In genomic region chrX:2346158-2346557, GRCh38 we compare ENCODE assay signal across 17 cellular contexts.
A peak's percentile ranks its signal among the peaks of the same experiment; 100 is the strongest.
DNase-seq lines count a peak whose midpoint lies in the region; ATAC-seq and TF ChIP-seq lines count a peak whose summit lies in the region.
"Had no signal": no experiment of that assay in that cellular context is flagged by ENCODE, and none has a peak within 500 bp of the region (broad histone marks: within the 10 kb centered on the region; RNA-seq: fewer than 3 reads in every experiment).

No MANE protein-coding gene starts in this region.

- TF ChIP-seq POLR2A in IMR-90 (IDR thresholded peaks at IDR 0.05; ENCODE audit: low read depth, low read length), result no peak

- no peak for ATAC-seq in stimulated activated naive CD8-positive, alpha-beta T cell treated with anti-CD3 and anti-CD28 coated beads, Interleukin-15, amount 100 ng/mL, for 72 hours
- ATAC-seq in IMR-90 (ENCODE audit: low read depth), result no peak
- ATAC-seq: CD8-positive, alpha-beta T cell had no signal

- no peak overlapping the region for H2AK9ac ChIP-seq in IMR-90 (replicated peaks; ENCODE audit: low read depth, low read length, poor library complexity)

- H2AFZ ChIP-seq in IMR-90 (replicated peaks; ENCODE audit: low read length, poor library complexity) (no peak overlapping the region), smooth muscle cell (ENCODE audit: low read depth) (no peak overlapping the region)

- H3K9me1 ChIP-seq in IMR-90 (ENCODE audit: insufficient read depth, low read length), result peaks cover 11% of the 10 kb centered on the region

- no peak overlapping the region for H4K91ac ChIP-seq in IMR-90 (ENCODE audit: insufficient read depth, low read depth, low read length)

- H2BK120ac ChIP-seq in IMR-90 (ENCODE audit: low read depth, low read length), result no peak overlapping the region

- no peaks in the 10 kb centered on the region for H3K27me3 Mint-ChIP-seq in stimulated activated naive CD8-positive, alpha-beta T cell treated with anti-CD3 and anti-CD28 coated beads, Interleukin-15, Interleukin-2, amounts not matched to agents 100 ng/mL and 50 ng/mL, for 24 hours
- H3K27me3 Mint-ChIP-seq in stimulated activated naive CD8-positive, alpha-beta T cell treated with anti-CD3 and anti-CD28 coated beads, Interleukin-15, amount 100 ng/mL, for 72 hours, result no peaks in the 10 kb centered on the region
- no peaks in the 10 kb centered on the region for H3K27me3 Mint-ChIP-seq in progenitor cell of endocrine pancreas
- H3K27me3 Mint-ChIP-seq: B cell; CD4-positive, alpha-beta T cell had no signal

- H2AK5ac ChIP-seq in IMR-90 (ENCODE audit: low read depth, low read length), result no peak overlapping the region; the same call in 1 of the 2 replicates

- H3K9me3 Mint-ChIP-seq in stimulated activated naive CD8-positive, alpha-beta T cell treated with anti-CD3 and anti-CD28 coated beads, Interleukin-15, Interleukin-2, amounts not matched to agents 100 ng/mL and 50 ng/mL, for 24 hours, result peaks cover 18% of the 10 kb centered on the region
- peaks cover 15 to 41% of the 10 kb centered on the region in 2 donors for H3K9me3 Mint-ChIP-seq in stimulated activated naive CD8-positive, alpha-beta T cell treated with anti-CD3 and anti-CD28 coated beads, Interleukin-15, amount 100 ng/mL, for 72 hours
- H3K9me3 Mint-ChIP-seq in progenitor cell of endocrine pancreas (ENCODE audit: low read depth), result peaks cover 33% of the 10 kb centered on the region

- peaks cover 78% of the 10 kb centered on the region for H3K36me3 Mint-ChIP-seq in stimulated activated naive CD8-positive, alpha-beta T cell treated with anti-CD3 and anti-CD28 coated beads, Interleukin-15, Interleukin-2, amounts not matched to agents 100 ng/mL and 50 ng/mL, for 24 hours (ENCODE audit: low read depth)
- peaks cover 45% of the 10 kb centered on the region for H3K36me3 Mint-ChIP-seq in progenitor cell of endocrine pancreas (ENCODE audit: insufficient read depth)

- in situ Hi-C loops in IMR-90 (cut with MboI; ENCODE audit: low sequenced_read_pairs), result no loop called here

- peaks cover 27% of the 10 kb centered on the region for H3F3A ChIP-seq in smooth muscle cell (ENCODE audit: low read depth)

- H3K27ac ChIP-seq in IMR-90 (ENCODE audit: insufficient read depth, low read length) (no peak overlapping the region), smooth muscle cell (ENCODE audit: low read depth) (no peak overlapping the region)
- H3K27ac ChIP-seq: BLaER1 treated with 17β-estradiol and CSF1 and Interleukin-3, amounts not matched to agents 10 nM and 100 nM; C4-2B had no signal

- H4K8ac ChIP-seq in IMR-90 (ENCODE audit: low read depth in 2 of 2, low read length in 2 of 2), result no peak overlapping the region

- peaks cover 5% of the 10 kb centered on the region for H3K79me2 ChIP-seq in smooth muscle cell (ENCODE audit: low read depth)

- TF ChIP-seq RAD21 in IMR-90 (IDR thresholded peaks at IDR 0.05; ENCODE audit: low read length), result no peak

- no peaks in the 10 kb centered on the region for H3K4me1 Mint-ChIP-seq in stimulated activated naive CD8-positive, alpha-beta T cell treated with anti-CD3 and anti-CD28 coated beads, Interleukin-15, Interleukin-2, amounts not matched to agents 100 ng/mL and 50 ng/mL, for 24 hours (ENCODE audit: low read depth)
- no peaks in the 10 kb centered on the region for H3K4me1 Mint-ChIP-seq in stimulated activated naive CD8-positive, alpha-beta T cell treated with anti-CD3 and anti-CD28 coated beads, Interleukin-15, amount 100 ng/mL, for 72 hours
- H3K4me1 Mint-ChIP-seq in progenitor cell of endocrine pancreas (ENCODE audit: low read depth), result no peaks in the 10 kb centered on the region

- H3K14ac ChIP-seq in IMR-90 (replicated peaks; ENCODE audit: low read depth, low read length), result no peak overlapping the region

- TF ChIP-seq CTCF in IMR-90 (conservative IDR thresholded peaks at IDR 0.05; ENCODE audit: low read depth, low read length), result no peak
- TF ChIP-seq CTCF in progenitor cell of endocrine pancreas (IDR thresholded peaks at IDR 0.05; ENCODE audit: unreplicated experiment), result no peak
- no peak for TF ChIP-seq CTCF in smooth muscle cell (IDR thresholded peaks at IDR 0.05; ENCODE audit: borderline replicate concordance, insufficient read depth, poor library complexity, severe bottlenecking)

- no peak overlapping the region for H3K4me3 Mint-ChIP-seq in stimulated activated naive CD8-positive, alpha-beta T cell treated with anti-CD3 and anti-CD28 coated beads, Interleukin-15, Interleukin-2, amounts not matched to agents 100 ng/mL and 50 ng/mL, for 24 hours
- H3K4me3 Mint-ChIP-seq in stimulated activated naive CD8-positive, alpha-beta T cell treated with anti-CD3 and anti-CD28 coated beads, Interleukin-15, amount 100 ng/mL, for 72 hours, result no peak overlapping the region
- H3K4me3 Mint-ChIP-seq in progenitor cell of endocrine pancreas (ENCODE audit: low read depth), result no peak overlapping the region
- H3K4me3 Mint-ChIP-seq: B cell; CD4-positive, alpha-beta T cell; CD8-positive, alpha-beta T cell had no signal

- CTCF ChIA-PET in IMR-90 (lab: Yijun Ruan, JAX), result no interaction called here

- no peak overlapping the region for H3K4me3 ChIP-seq in IMR-90 (ENCODE audit: insufficient read depth, low read depth, low read length)
- H3K4me3 ChIP-seq in smooth muscle cell, result no peak overlapping the region
- H3K4me3 ChIP-seq: BLaER1 treated with 17β-estradiol and CSF1 and Interleukin-3, amounts not matched to agents 10 nM and 100 nM had no signal

- DNase-seq in stimulated activated naive CD8-positive, alpha-beta T cell treated with anti-CD3 and anti-CD28 coated beads, Interleukin-15, amount 100 ng/mL, for 72 hours, result no peak
- DNase-seq in IMR-90, result no peak
- no peak for DNase-seq in progenitor cell of endocrine pancreas (ENCODE audit: low spot score, unreplicated experiment)
- no peak for DNase-seq in stimulated activated CD4-positive, alpha-beta T cell treated with anti-CD3 and anti-CD28 coated beads, Interleukin-4, amount 100 ng/mL, for 24 hours
- no peak for DNase-seq in smooth muscle cell (lab: John Stamatoyannopoulos, UW; ENCODE audit: unreplicated experiment)
- DNase-seq: 8988T; AML-193; Calu3; CD4-positive, alpha-beta T cell; CD8-positive, alpha-beta T cell; DMS79 treated with DMSO at 0.1 percent for 48 hours; GF-D8 had no signal

- no peak overlapping the region for H3K4ac ChIP-seq in IMR-90 (ENCODE audit: low read depth, low read length)

- H3K18ac ChIP-seq in IMR-90 (ENCODE audit: low read depth, low read length), result no peak overlapping the region

- no peak overlapping the region for H2BK15ac ChIP-seq in IMR-90 (ENCODE audit: low read depth, low read length)

- H3K4me2 ChIP-seq in IMR-90 (ENCODE audit: low read depth, low read length) (no peak overlapping the region), smooth muscle cell (no peak overlapping the region)
- H3K4me2 ChIP-seq: BLaER1 treated with 17β-estradiol and CSF1 and Interleukin-3, amounts not matched to agents 10 nM and 100 nM had no signal

- H3K23ac ChIP-seq in IMR-90 (ENCODE audit: low read depth, low read length), result no peak overlapping the region

- H3K27me3 ChIP-seq in IMR-90 (ENCODE audit: control insufficient read depth, insufficient read depth, low read length) (no peaks in the 10 kb centered on the region), smooth muscle cell (ENCODE audit: low read depth) (no peaks in the 10 kb centered on the region)
- H3K27me3 ChIP-seq: BLaER1 treated with 17β-estradiol and CSF1 and Interleukin-3, amounts not matched to agents 10 nM and 100 nM had no signal

- peaks cover 12% of the 10 kb centered on the region for H4K20me1 ChIP-seq in IMR-90 (ENCODE audit: insufficient read depth, low read length)
- peaks cover 29% of the 10 kb centered on the region for H4K20me1 ChIP-seq in smooth muscle cell (ENCODE audit: low read depth)

- 50% methylated on average over 2 of the region's 7 CpGs; no CpG with 5 or more reads in 1 of the 2 experiments for WGBS in IMR-90 (ENCODE audit: extremely low coverage in 2 of 2, insufficient read length in 1 of 2), 2 experiments
- WGBS in smooth muscle cell (ENCODE audit: low lambda C conversion rate), result 85% methylated on average over 7 of the region's 7 CpGs

- no peaks in the 10 kb centered on the region for H3K9me3 ChIP-seq in IMR-90 (ENCODE audit: control insufficient read depth, insufficient read depth, low read length)
- no peaks in the 10 kb centered on the region for H3K9me3 ChIP-seq in smooth muscle cell (replicated peaks; ENCODE audit: low read depth)
- H3K9me3 ChIP-seq: Caco-2 had no signal

- no TSS peak for BruUV-seq in IMR-90 (replicated peaks; lab: Mats Ljungman, UMichigan)

- H3K36me3 ChIP-seq in IMR-90 (ENCODE audit: control insufficient read depth, insufficient read depth, low read length), result peaks cover 3% of the 10 kb centered on the region
- H3K36me3 ChIP-seq in smooth muscle cell (ENCODE audit: low read depth), result no peaks in the 10 kb centered on the region

- H2BK20ac ChIP-seq in IMR-90 (ENCODE audit: low read depth, low read length), result no peak overlapping the region

- intact Hi-C loops in IMR-90 (cut with micrococcal nuclease), result no loop called here

- H4K5ac ChIP-seq in IMR-90 (ENCODE audit: low read depth, low read length), result no peak overlapping the region

- dilution Hi-C loops in IMR-90 (cut with HindIII; ENCODE audit: low sequenced_read_pairs, unreplicated experiment), result no loop called here

- H3K79me1 ChIP-seq in IMR-90 (ENCODE audit: low read depth in 1 of 2, low read length in 2 of 2), result peaks cover 15 to 34% of the 10 kb centered on the region in 2 experiments; a peak in 3 of 4 replicates

- peak overlapping the region; percentile 21 for H3K27ac Mint-ChIP-seq in stimulated activated naive CD8-positive, alpha-beta T cell treated with anti-CD3 and anti-CD28 coated beads, Interleukin-15, Interleukin-2, amounts not matched to agents 100 ng/mL and 50 ng/mL, for 24 hours
- H3K27ac Mint-ChIP-seq in stimulated activated naive CD8-positive, alpha-beta T cell treated with anti-CD3 and anti-CD28 coated beads, Interleukin-15, amount 100 ng/mL, for 72 hours, result no peak overlapping the region
- peak overlapping the region; percentile 42 for H3K27ac Mint-ChIP-seq in progenitor cell of endocrine pancreas
- H3K27ac Mint-ChIP-seq: B cell; CD4-positive, alpha-beta T cell; CD8-positive, alpha-beta T cell had no signal

- POLR2A ChIA-PET in IMR-90 (lab: Charles Lee; ENCODE audit: unreplicated experiment), result no interaction called here

- peaks cover 10% of the 10 kb centered on the region for H3K4me1 ChIP-seq in IMR-90 (ENCODE audit: control insufficient read depth, insufficient read depth, low read length)
- H3K4me1 ChIP-seq in smooth muscle cell (ENCODE audit: low read depth), result peaks cover 9% of the 10 kb centered on the region
- H3K4me1 ChIP-seq: BLaER1 treated with 17β-estradiol and CSF1 and Interleukin-3, amounts not matched to agents 10 nM and 100 nM; Caco-2 had no signal

- H3K9ac ChIP-seq in IMR-90 (ENCODE audit: low read depth, low read length), result no peak overlapping the region
- H3K9ac ChIP-seq in smooth muscle cell (ENCODE audit: low read depth), result no peak overlapping the region
- H3K9ac ChIP-seq: BLaER1 treated with 17β-estradiol and CSF1 and Interleukin-3, amounts not matched to agents 10 nM and 100 nM had no signal

- H2BK5ac ChIP-seq in IMR-90 (ENCODE audit: low read depth, low read length, poor library complexity, severe bottlenecking), result no peak overlapping the region

- H3K56ac ChIP-seq in IMR-90 (ENCODE audit: extremely low read depth, insufficient read depth, low read length), result no peak overlapping the region

TF ChIP-seq in IMR-90, 13 proteins besides CTCF, POLR2A, EP300 and RAD21 (continues in another document):
- TF ChIP-seq MAFK (IDR thresholded peaks at IDR 0.05; ENCODE audit: low read depth, low read length), result peak; percentile 44; the same call in 1 of the 2 replicates

Comparison
In these comparisons a context has a peak if more than half of its experiments do, and no peak if none do; other contexts are left out.
1. H3K27ac Mint-ChIP-seq: peak in stimulated activated naive CD8-positive, alpha-beta T cell treated with anti-CD3 and anti-CD28 coated beads, Interleukin-15, Interleukin-2, amounts not matched to agents 100 ng/mL and 50 ng/mL, for 24 hours (single experiment) and progenitor cell of endocrine pancreas (single experiment); none in stimulated activated naive CD8-positive, alpha-beta T cell treated with anti-CD3 and anti-CD28 coated beads, Interleukin-15, amount 100 ng/mL, for 72 hours (0 of 2).